15 cellular contexts compared by ENCODE assay signal in the genomic region with DNA sequence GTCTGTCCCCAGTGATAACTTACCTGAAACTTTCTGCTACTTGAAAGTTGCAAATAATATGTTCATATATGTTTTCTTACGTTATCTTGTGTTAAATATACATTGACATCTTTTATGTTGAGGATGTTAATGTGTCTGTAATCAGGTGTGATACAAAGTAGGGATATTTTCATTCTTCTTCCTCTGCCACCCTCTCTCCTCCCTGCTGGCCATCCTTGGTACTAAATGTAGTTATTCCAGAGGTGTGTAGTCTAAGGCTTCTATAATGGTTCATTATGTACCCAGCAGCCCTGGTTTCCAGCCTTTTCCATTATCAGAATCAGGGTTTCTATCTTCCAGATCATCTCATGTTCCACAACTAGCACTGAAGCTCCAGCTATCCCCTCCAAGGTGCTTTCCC.
"Had no signal": no experiment of that assay in that cellular context is flagged by ENCODE, and none has a peak within 500 bp of the region (broad histone marks: within the 10 kb centered on the region; RNA-seq: fewer than 3 reads in every experiment).

No MANE protein-coding gene starts in this region.

- ATAC-seq: activated CD8-positive, alpha-beta T cell treated with anti-CD3 and anti-CD28 coated beads, Interleukin-2, amount 10 ng/mL, durations not matched to agents 7 days and 5 days; sciatic nerve had no signal

- H3K4me1 Mint-ChIP-seq: activated B cell treated with CpG ODN at 0.5 μM for 24 hours; activated naive CD4-positive, alpha-beta T cell treated with anti-CD3 and anti-CD28 coated beads, Interleukin-2, amount 50 U/mL, for 24 hours; nephron had no signal

- H3K27me3 Mint-ChIP-seq: activated B cell treated with CpG ODN at 0.5 μM for 24 hours; activated naive CD4-positive, alpha-beta T cell treated with anti-CD3 and anti-CD28 coated beads, Interleukin-2, amount 50 U/mL, for 24 hours had no signal

- H3K4me3 Mint-ChIP-seq: activated B cell treated with CpG ODN at 0.5 μM for 24 hours; activated CD8-positive, alpha-beta T cell treated with anti-CD3 and anti-CD28 coated beads, Interleukin-2, amount 10 ng/mL, durations not matched to agents 7 days and 5 days; activated naive CD4-positive, alpha-beta T cell treated with anti-CD3 and anti-CD28 coated beads, Interleukin-2, amount 50 U/mL, for 24 hours; nephron had no signal

- H3K36me3 Mint-ChIP-seq: activated naive CD4-positive, alpha-beta T cell treated with anti-CD3 and anti-CD28 coated beads, Interleukin-2, amount 50 U/mL, for 24 hours had no signal

- H3K27ac Mint-ChIP-seq: activated B cell treated with CpG ODN at 0.5 μM for 24 hours; activated CD8-positive, alpha-beta T cell treated with anti-CD3 and anti-CD28 coated beads, Interleukin-2, amount 10 ng/mL, durations not matched to agents 7 days and 5 days; activated naive CD4-positive, alpha-beta T cell treated with anti-CD3 and anti-CD28 coated beads, Interleukin-2, amount 50 U/mL, for 24 hours; nephron had no signal

- DNase-seq: activated B cell treated with CpG ODN at 0.5 μM for 24 hours; activated CD4-positive, alpha-beta T cell treated with anti-CD3 and anti-CD28 coated beads for 48 hours; activated CD8-positive, alpha-beta memory T cell treated with anti-CD3 and anti-CD28 coated beads, Interleukin-2, amount 50 U/mL, for 4 hours; activated CD8-positive, alpha-beta T cell treated with anti-CD3 and anti-CD28 coated beads, Interleukin-2, amount 10 ng/mL, durations not matched to agents 7 days and 5 days; activated effector memory CD4-positive, alpha-beta T cell treated with anti-CD3 and anti-CD28 coated beads, Interleukin-2, amount 50 U/mL, for 16 hours; activated T-cell treated with anti-CD3 and anti-CD28 coated beads, Interleukin-2, amount 50 U/mL, for 48 hours; adrenal gland; caudate nucleus; foreskin fibroblast; stimulated activated CD4-positive, alpha-beta T cell treated with anti-CD3 and anti-CD28 coated beads, Interleukin-1b, Interleukin-23, amount 100 ng/mL, for 48 hours; stomach; T-helper 2 cell had no signal

- H3K9me3 Mint-ChIP-seq: nephron had no signal
